26 cellular contexts compared by ENCODE assay signal in genomic region chr12:13028825-13029570, GRCh38.
"Had no signal": no experiment of that assay in that cellular context is flagged by ENCODE, and none has a peak within 500 bp of the region (broad histone marks: within the 10 kb centered on the region; RNA-seq: fewer than 3 reads in every experiment).

No MANE protein-coding gene starts in this region.

- H3K36me3 ChIP-seq: adrenal gland, ascending aorta, brain microvascular endothelial cell, lower lobe of right lung, prostate gland, thyroid gland had no signal

- H3K4me1 ChIP-seq: adrenal gland, lower lobe of right lung had no signal

- H3K27ac ChIP-seq: adrenal gland, ascending aorta, brain microvascular endothelial cell, lower lobe of right lung, prostate gland, thyroid gland had no signal

- H3K27me3 Mint-ChIP-seq: dendritic cell treated with granulocyte-macrophage colony-stimulating factor and Interleukin-4, amounts not matched to agents 40 ng/mL and 50 ng/mL, for 4 days had no signal

- H3K9me3 ChIP-seq: adrenal gland, ascending aorta, lower lobe of right lung, prostate gland, thyroid gland had no signal

- H3K36me3 Mint-ChIP-seq: activated naive CD8-positive, alpha-beta T cell; naive thymus-derived CD8-positive, alpha-beta T cell had no signal

- H3K4me3 Mint-ChIP-seq: activated B cell treated with CpG ODN at 0.5 μM for 24 hours; activated CD4-positive, alpha-beta T cell treated with anti-CD3 and anti-CD28 coated beads for 36 hours; activated naive CD8-positive, alpha-beta T cell; activated T-cell treated with anti-CD3 and anti-CD28 coated beads, Interleukin-2, amount 50 U/mL, for 24 hours; dendritic cell treated with granulocyte-macrophage colony-stimulating factor and Interleukin-4, amounts not matched to agents 40 ng/mL and 50 ng/mL, for 4 days; naive thymus-derived CD8-positive, alpha-beta T cell had no signal

- H3K4me1 Mint-ChIP-seq: activated B cell treated with CpG ODN at 0.5 μM for 24 hours; activated CD4-positive, alpha-beta T cell treated with anti-CD3 and anti-CD28 coated beads for 36 hours; naive thymus-derived CD8-positive, alpha-beta T cell had no signal

- H3K4me3 ChIP-seq: adrenal gland, ascending aorta, lower lobe of right lung, prostate gland, thyroid gland had no signal

- DNase-seq: activated B cell treated with CpG ODN at 0.5 μM for 24 hours; activated CD4-positive, alpha-beta T cell treated with anti-CD3 and anti-CD28 coated beads for 36 hours; activated CD4-positive, alpha-beta T cell treated with anti-CD3 and anti-CD28 coated beads, Interleukin-2, amount 50 U/mL, for 4 hours; activated CD8-positive, alpha-beta memory T cell treated with anti-CD3 and anti-CD28 coated beads for 24 hours; activated CD8-positive, alpha-beta memory T cell treated with anti-CD3 and anti-CD28 coated beads, Interleukin-2, amount 50 U/mL, for 4 hours; activated naive CD4-positive, alpha-beta T cell; activated T-cell treated with anti-CD3 and anti-CD28 coated beads, Interleukin-2, amount 50 U/mL, for 24 hours; adrenal gland; brain microvascular endothelial cell; caudate nucleus; effector CD8-positive, alpha-beta T cell; foreskin melanocyte; glutamatergic neuron; hippocampal formation; kidney; lower lobe of right lung; naive thymus-derived CD8-positive, alpha-beta T cell; stimulated activated CD4-positive, alpha-beta T cell treated with anti-CD3 and anti-CD28 coated beads, Interleukin-4, amount 100 ng/mL, for 24 hours; stimulated activated naive CD8-positive, alpha-beta T cell treated with anti-CD3 and anti-CD28 coated beads, Interleukin-15, Interleukin-2, amounts not matched to agents 100 U/mL and 50 U/mL, for 24 hours; T-helper 1 cell; thyroid gland had no signal

- H3K9me3 Mint-ChIP-seq: activated B cell treated with CpG ODN at 0.5 μM for 24 hours; activated T-cell treated with anti-CD3 and anti-CD28 coated beads, Interleukin-2, amount 50 U/mL, for 24 hours; activated T-helper 2 cell treated with anti-CD3 and anti-CD28 coated beads, Interferon-gamma antibody, Interleukin-2, Interleukin-4, amounts not matched to agents 10 μg/mL and 5 μg/mL and 100 μg/mL, durations not matched to agents 14 hours and 24 hours and 36 hours; dendritic cell treated with granulocyte-macrophage colony-stimulating factor and Interleukin-4, amounts not matched to agents 40 ng/mL and 50 ng/mL, for 4 days; naive thymus-derived CD8-positive, alpha-beta T cell had no signal

- H3K27me3 ChIP-seq: adrenal gland, ascending aorta, brain microvascular endothelial cell, thyroid gland had no signal

- H3K27ac Mint-ChIP-seq: activated B cell treated with CpG ODN at 0.5 μM for 24 hours; activated CD4-positive, alpha-beta T cell treated with anti-CD3 and anti-CD28 coated beads for 36 hours; activated naive CD8-positive, alpha-beta T cell; activated T-cell treated with anti-CD3 and anti-CD28 coated beads, Interleukin-2, amount 50 U/mL, for 24 hours; activated T-helper 2 cell treated with anti-CD3 and anti-CD28 coated beads, Interferon-gamma antibody, Interleukin-2, Interleukin-4, amounts not matched to agents 10 μg/mL and 5 μg/mL and 100 μg/mL, durations not matched to agents 14 hours and 24 hours and 36 hours; dendritic cell treated with granulocyte-macrophage colony-stimulating factor and Interleukin-4, amounts not matched to agents 40 ng/mL and 50 ng/mL, for 4 days had no signal
